Comparison of ENCODE assay signal across 14 cellular contexts in the genomic region with DNA sequence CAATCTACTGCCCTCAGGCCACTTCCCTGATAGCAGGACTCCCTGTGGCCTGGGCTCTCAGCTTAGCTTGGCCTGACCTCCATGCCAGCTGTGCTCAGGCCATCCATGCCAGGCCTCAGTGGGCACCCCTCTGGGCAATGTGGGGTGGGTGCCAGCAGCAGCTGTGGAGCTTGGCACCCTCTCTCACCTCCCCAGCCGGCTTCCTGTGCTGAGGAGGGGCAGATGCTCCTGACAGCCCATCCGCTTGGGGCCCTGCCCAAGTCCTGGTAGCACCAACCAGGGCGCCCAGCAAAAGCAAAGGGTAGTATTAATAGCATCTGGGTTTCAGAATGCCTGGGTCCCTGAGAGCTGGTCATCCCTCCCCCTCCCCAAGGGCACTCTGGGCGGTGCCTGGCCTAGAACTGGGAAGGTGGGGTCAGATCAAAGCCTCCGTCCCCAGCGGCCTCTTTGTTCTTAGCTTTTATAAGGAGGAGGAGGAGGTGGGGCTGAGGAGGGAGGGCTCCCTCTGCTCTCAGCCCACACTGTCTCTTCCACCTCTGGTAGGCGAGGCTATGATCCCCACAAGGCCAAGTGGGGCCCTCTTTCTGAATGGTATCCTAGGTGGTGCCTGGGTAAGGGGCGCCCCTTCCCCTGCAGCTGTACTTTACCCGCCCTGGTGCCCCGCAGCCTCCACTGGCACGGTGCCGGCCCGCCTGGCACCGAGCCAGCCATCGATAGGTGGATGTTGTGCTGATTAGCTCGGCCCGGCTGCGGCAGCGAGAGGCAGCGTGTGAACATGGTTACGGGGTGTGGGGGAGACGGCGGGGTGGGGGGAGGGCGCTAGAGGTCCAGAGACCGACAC. TPM values are rescaled to one million over a fixed set of nuclear protein-coding genes. Genes with fewer than 3 reads are reported as not detected.
DNase-seq lines count a peak whose midpoint lies in the region; ATAC-seq and TF ChIP-seq lines count a peak whose summit lies in the region.
"Had no signal": no experiment of that assay in that cellular context is flagged by ENCODE, and none has a peak within 500 bp of the region (broad histone marks: within the 10 kb centered on the region; RNA-seq: fewer than 3 reads in every experiment).

No MANE protein-coding gene starts in this region.

- no peaks in the 10 kb centered on the region for H3K36me3 ChIP-seq in left ventricle myocardium inferior
- no peaks in the 10 kb centered on the region for H3K36me3 ChIP-seq in right atrium auricular region
- H3K36me3 ChIP-seq in hepatocyte (replicated peaks; ENCODE audit: insufficient read depth, low read depth), result no peaks in the 10 kb centered on the region
- no peaks in the 10 kb centered on the region for H3K36me3 ChIP-seq in body of pancreas (replicated peaks in 1 of 2; ENCODE audit: insufficient read depth in 1 of 2, low read depth in 2 of 2)
- H3K36me3 ChIP-seq: ovary had no signal

- TF ChIP-seq POLR2A in body of pancreas (IDR thresholded peaks at IDR 0.05), result no peak

- H3K4me3 ChIP-seq in left ventricle myocardium inferior (peak overlapping the region; percentile 66), right atrium auricular region (no peak overlapping the region), hepatocyte (no peak overlapping the region), body of pancreas (no peak overlapping the region)

- H2AFZ ChIP-seq in hepatocyte, result no peak overlapping the region

- peaks cover 3% of the 10 kb centered on the region for H4K20me1 ChIP-seq in hepatocyte (ENCODE audit: insufficient read depth, poor library complexity, severe bottlenecking)

- H3K27ac ChIP-seq in left ventricle myocardium inferior (replicated peaks) (no peak overlapping the region), right atrium auricular region (no peak overlapping the region), hepatocyte (no peak overlapping the region), body of pancreas (no peak overlapping the region)

- peaks cover 17% of the 10 kb centered on the region for H3K4me1 ChIP-seq in left ventricle myocardium inferior
- peaks cover 0 to 17% of the 10 kb centered on the region in 2 donors for H3K4me1 ChIP-seq in right atrium auricular region
- peaks cover 20% of the 10 kb centered on the region for H3K4me1 ChIP-seq in hepatocyte (ENCODE audit: insufficient read depth)
- peaks cover 20% of the 10 kb centered on the region for H3K4me1 ChIP-seq in body of pancreas

- no peaks in the 10 kb centered on the region for H3K9me2 ChIP-seq in hepatocyte (replicated peaks; ENCODE audit: insufficient read depth)

- H3K79me2 ChIP-seq in hepatocyte, result peaks cover 20% of the 10 kb centered on the region

- H3K9me3 ChIP-seq in left ventricle myocardium inferior (replicated peaks), result no peaks in the 10 kb centered on the region
- H3K9me3 ChIP-seq in right atrium auricular region, result no peaks in the 10 kb centered on the region
- no peaks in the 10 kb centered on the region for H3K9me3 ChIP-seq in hepatocyte (ENCODE audit: low read depth)
- no peaks in the 10 kb centered on the region for H3K9me3 ChIP-seq in body of pancreas
- H3K9me3 ChIP-seq: ovary had no signal

- 29% methylated on average over 23 of the region's 25 CpGs for WGBS in hepatocyte (ENCODE audit: low lambda C conversion rate, missing lambda C conversion rate)
- WGBS in body of pancreas, 2 donors, result 45 to 83% methylated on average over 4 to 16 of the region's 25 CpGs

- peak overlapping the region; percentile 84 for H3K4me2 ChIP-seq in hepatocyte

- ATAC-seq in body of pancreas (no peak), GM18520 (IDR thresholded peaks at IDR 0.05; ENCODE audit: unreplicated experiment) (no peak)

- no peak for TF ChIP-seq CTCF in left ventricle myocardium inferior (IDR thresholded peaks at IDR 0.05; ENCODE audit: borderline replicate concordance)
- TF ChIP-seq CTCF in right atrium auricular region (IDR thresholded peaks at IDR 0.05), result no peak
- TF ChIP-seq CTCF in hepatocyte (IDR thresholded peaks at IDR 0.05; ENCODE audit: poor library complexity), result no peak
- TF ChIP-seq CTCF in body of pancreas (IDR thresholded peaks at IDR 0.05), result no peak

- H3K27me3 ChIP-seq in left ventricle myocardium inferior (ENCODE audit: low read depth) (no peaks in the 10 kb centered on the region), right atrium auricular region (no peaks in the 10 kb centered on the region), hepatocyte (peaks cover 7% of the 10 kb centered on the region), body of pancreas (no peaks in the 10 kb centered on the region)
- H3K27me3 ChIP-seq: ovary had no signal

- intact Hi-C loops in left ventricle myocardium inferior (cut with micrococcal nuclease), result no loop called here
- intact Hi-C loops in body of pancreas (cut with DNase I), result no loop called here

- no peak for DNase-seq in left ventricle myocardium inferior
- no peak for DNase-seq in right atrium auricular region (ENCODE audit: low spot score)
- peak; percentile 60 for DNase-seq in NCI-H510A treated with DMSO at 0.1 percent for 48 hours (lab: John Stamatoyannopoulos, UW)
- DNase-seq in hepatocyte (ENCODE audit: low spot score), result peak; percentile 46
- DNase-seq in hippocampal formation (lab: John Stamatoyannopoulos, UW), result no peak
- no peak for DNase-seq in DMS114 treated with DMSO at 0.1 percent for 48 hours (lab: John Stamatoyannopoulos, UW; ENCODE audit: unreplicated experiment)
- no peak for DNase-seq in body of pancreas
- DNase-seq: kidney glomerular epithelial cell; stimulated activated CD4-positive, alpha-beta T cell treated with anti-CD3 and anti-CD28 coated beads, Interleukin-4, amount 100 ng/mL, for 4 hours had no signal

RNA-seq across cellular contexts. Expression of a gene that starts 6.2 kb away (rescaled TPM):
- total RNA-seq in left ventricle myocardium inferior (1.7 TPM), right atrium auricular region (1 to 10 TPM; 2.2 to 3.5 TPM), hepatocyte (20.5 and 21.3 TPM in 2 replicates), body of pancreas (1 to 10 TPM; 4.7 to 5.6 TPM)
- 16.3 and 18.1 TPM in 2 replicates for polyA plus RNA-seq in hepatocyte

RNA-seq across cellular contexts. Expression of a gene that starts 8.9 kb away (rescaled TPM):
- total RNA-seq in left ventricle myocardium inferior (0.71 TPM), right atrium auricular region (1 to 10 TPM in 1 of 2 donors, not detected in 1; 3.2 TPM), hepatocyte (4.0 and 5.5 TPM in 2 replicates), body of pancreas (1 to 10 TPM in 1 of 2 donors, not detected in 1; 1.8 TPM)
- 10.3 and 13.1 TPM in 2 replicates for polyA plus RNA-seq in hepatocyte

RNA-seq across cellular contexts. Expression of a gene that starts 18.7 kb away (rescaled TPM):
- 82.1 TPM for total RNA-seq in left ventricle myocardium inferior
- 10 to 100 TPM; 64.6 to 96.7 TPM for total RNA-seq in right atrium auricular region
- 44.8 and 55.7 TPM in 2 replicates for total RNA-seq in hepatocyte
- 108 and 117 TPM in 2 replicates for polyA plus RNA-seq in hepatocyte
- 10 to 100 TPM; 37.2 to 48.5 TPM for total RNA-seq in body of pancreas

RNA-seq across cellular contexts. Expression of a gene that starts 36.1 kb away (rescaled TPM):
- total RNA-seq in left ventricle myocardium inferior, result not detected
- not detected for total RNA-seq in right atrium auricular region
- total RNA-seq in hepatocyte, result 0.60 TPM in 1 of 2 replicates, not detected in the other
- 0.12 TPM in 1 of 2 replicates, not detected in the other for polyA plus RNA-seq in hepatocyte
- not detected for total RNA-seq in body of pancreas
- total RNA-seq: fibroblast of lung; HT1080; T-helper 2 cell treated with Interferon-gamma antibody and Interleukin-4, amounts not matched to agents 100 ng/mL and 5 ng/mL, for 36 hours had no signal
- polyA plus RNA-seq: fibroblast of lung had no signal

RNA-seq across cellular contexts. Expression of a gene that starts 36.2 kb away (rescaled TPM):
- total RNA-seq in left ventricle myocardium inferior (not detected), right atrium auricular region (not detected), hepatocyte (0.04 and 1.6 TPM in 2 replicates), body of pancreas (1 to 10 TPM in 1 of 2 donors, under 1 TPM in 1; 0.33 to 1.8 TPM)
- polyA plus RNA-seq in hepatocyte, result 0.40 and 0.47 TPM in 2 replicates

Comparison
In these comparisons a context has a peak if more than half of its experiments do, and no peak if none do; other contexts are left out.
1. DNase-seq: peak in NCI-H510A treated with DMSO at 0.1 percent for 48 hours (single experiment) and hepatocyte (single experiment); none in left ventricle myocardium inferior (single experiment), right atrium auricular region (single experiment), hippocampal formation (0 of 2), DMS114 treated with DMSO at 0.1 percent for 48 hours (single experiment) and body of pancreas (0 of 4).